9 cellular contexts compared by ENCODE assay signal in the genomic region with DNA sequence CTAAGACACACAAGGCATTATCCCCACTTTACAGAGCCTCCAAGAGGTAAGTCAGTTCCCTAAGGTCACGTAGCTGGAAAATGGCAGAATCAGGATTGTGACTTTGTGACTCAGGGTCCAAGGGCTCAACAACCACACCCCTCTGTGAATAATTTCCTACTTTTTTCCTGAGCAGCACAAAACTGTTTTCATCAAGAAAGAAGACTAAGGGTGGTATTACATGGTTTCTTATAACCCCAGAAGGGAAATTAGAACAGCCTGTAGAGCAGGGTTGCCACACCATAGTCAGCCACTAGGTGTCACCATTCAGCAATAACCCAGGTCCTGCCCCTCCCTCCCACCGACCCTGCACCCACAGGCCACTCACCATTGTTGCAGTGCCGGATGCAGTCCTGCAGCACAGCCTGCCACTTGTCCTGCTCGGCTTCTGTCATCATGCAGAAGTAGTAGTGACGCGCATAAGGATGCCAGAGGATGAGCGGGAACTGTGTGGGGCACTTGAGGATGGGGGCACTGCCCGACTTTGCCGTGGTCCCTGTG.
DNase-seq lines count a peak whose midpoint lies in the region; ATAC-seq, FAIRE-seq and TF ChIP-seq lines count a peak whose summit lies in the region.
"Had no signal": no experiment of that assay in that cellular context is flagged by ENCODE, and none has a peak within 500 bp of the region (broad histone marks: within the 10 kb centered on the region; RNA-seq: fewer than 3 reads in every experiment).

No MANE protein-coding gene starts in this region.

- TF ChIP-seq CTCF in fibroblast of lung (conservative IDR thresholded peaks at IDR 0.05 in 1 of 2, IDR thresholded peaks at IDR 0.05 in 1 of 2; ENCODE audit: low read depth in 1 of 2, low read length in 2 of 2) (peak; percentile 58), stomach (IDR thresholded peaks at IDR 0.05) (peak in 2 of 7 experiments; percentile 19 to 20)

- TF ChIP-seq POLR2A in stomach (IDR thresholded peaks at IDR 0.05) (no peak), GM12891 (IDR thresholded peaks at IDR 0.05; ENCODE audit: low read depth, low read length) (no peak)

- H2AFZ ChIP-seq in fibroblast of lung (ENCODE audit: low read length): no peak overlapping the region

- no peak overlapping the region for H3K9ac ChIP-seq in fibroblast of lung (ENCODE audit: insufficient read depth, low read length)

- no peaks in the 10 kb centered on the region for H3K9me3 ChIP-seq in fibroblast of lung (ENCODE audit: control insufficient read depth, insufficient read depth, low read depth, low read length)
- H3K9me3 ChIP-seq in stomach: peaks cover 4 to 15% (median 10%) of the 10 kb centered on the region in 4 donors

- no peak overlapping the region for H3K4me3 Mint-ChIP-seq in activated T-cell treated with anti-CD3 and anti-CD28 coated beads, Interleukin-2, amount 50 U/mL, for 4 hours
- H3K4me3 Mint-ChIP-seq: activated B cell treated with CpG ODN at 0.5 μM for 24 hours had no signal

- H3K4me2 ChIP-seq in fibroblast of lung (ENCODE audit: extremely low read depth, insufficient read depth, low read length): no peak overlapping the region

- WGBS in stomach, 5 donors: 93 to 96% (median 94%) methylated on average over 9 of the region's 9 CpGs

- FAIRE-seq in GM12891 (lab: Jason Lieb, UNC): no peak

- no peak overlapping the region for H3K27ac ChIP-seq in fibroblast of lung (ENCODE audit: insufficient read depth, low read length)
- H3K27ac ChIP-seq in stomach: peak overlapping the region in 3 of 5 donors; percentile 26 to 41 (median 38)

- H3K27me3 ChIP-seq in fibroblast of lung (ENCODE audit: control insufficient read depth, insufficient read depth, low read length) (no peaks in the 10 kb centered on the region), stomach (no peaks in the 10 kb centered on the region)

- ATAC-seq in activated T-cell treated with anti-CD3 and anti-CD28 coated beads, Interleukin-2, amount 50 U/mL, for 4 hours: no peak
- ATAC-seq in HG03565 (IDR thresholded peaks at IDR 0.05; ENCODE audit: unreplicated experiment): no peak

- H3K4me3 ChIP-seq in fibroblast of lung (replicated peaks in 1 of 4; ENCODE audit: control extremely low read depth in 1 of 4, insufficient read depth in 1 of 4, low read depth in 3 of 4, low read length in 4 of 4): no peak overlapping the region
- H3K4me3 ChIP-seq in stomach: no peak overlapping the region

- peaks cover 64% of the 10 kb centered on the region for H3K79me2 ChIP-seq in fibroblast of lung (ENCODE audit: control insufficient read depth, insufficient read depth, low read length)

- peaks cover 14% of the 10 kb centered on the region for H3K36me3 Mint-ChIP-seq in activated T-cell treated with anti-CD3 and anti-CD28 coated beads, Interleukin-2, amount 50 U/mL, for 4 hours (ENCODE audit: insufficient read depth)

- peak; percentile 31 for DNase-seq in activated T-cell treated with anti-CD3 and anti-CD28 coated beads, Interleukin-2, amount 50 U/mL, for 1 hour
- no peak for DNase-seq in activated T-cell treated with anti-CD3 and anti-CD28 coated beads, Interleukin-2, amount 50 U/mL, for 4 hours
- DNase-seq in SKM-1 treated with dmso at 0.1 percent for 144 hours (lab: John Stamatoyannopoulos, UW; ENCODE audit: unreplicated experiment): peak; percentile 3
- DNase-seq in fibroblast of lung (ENCODE audit: low read depth in 2 of 2): peak; percentile 40 to 61
- no peak for DNase-seq in stomach
- no peak for DNase-seq in GM12891 (ENCODE audit: insufficient read length, low spot score)
- DNase-seq in NCI-H2171 (lab: John Stamatoyannopoulos, UW): no peak
- DNase-seq: activated B cell treated with CpG ODN at 0.5 μM for 24 hours had no signal

- H3K4me1 Mint-ChIP-seq in activated T-cell treated with anti-CD3 and anti-CD28 coated beads, Interleukin-2, amount 50 U/mL, for 4 hours (ENCODE audit: low read depth): peaks cover 2% of the 10 kb centered on the region

- H3K27me3 Mint-ChIP-seq in activated T-cell treated with anti-CD3 and anti-CD28 coated beads, Interleukin-2, amount 50 U/mL, for 4 hours (ENCODE audit: low read depth): no peaks in the 10 kb centered on the region
- H3K27me3 Mint-ChIP-seq: activated B cell treated with CpG ODN at 0.5 μM for 24 hours had no signal

- intact Hi-C loops in stomach (cut with DNase I; ENCODE audit: low total_unique reads): no loop called here

- no peak for TF ChIP-seq EP300 in stomach (IDR thresholded peaks at IDR 0.05)

- H3K4me1 ChIP-seq in fibroblast of lung (ENCODE audit: control insufficient read depth, extremely low read depth, insufficient read depth, low read length) (peaks cover 46% of the 10 kb centered on the region), stomach (peaks cover 29 to 79% (median 45%) of the 10 kb centered on the region in 4 donors)

- H4K20me1 ChIP-seq in fibroblast of lung (ENCODE audit: control insufficient read depth, extremely low read depth, insufficient read depth, low read length): no peaks in the 10 kb centered on the region

- H3K9me3 Mint-ChIP-seq in activated T-cell treated with anti-CD3 and anti-CD28 coated beads, Interleukin-2, amount 50 U/mL, for 4 hours: peaks cover 9% of the 10 kb centered on the region

- H3K36me3 ChIP-seq in fibroblast of lung (ENCODE audit: control insufficient read depth, insufficient read depth, low read length) (peaks cover 48% of the 10 kb centered on the region), stomach (peaks cover 36 to 91% (median 76%) of the 10 kb centered on the region in 4 donors)

TF ChIP-seq in GM12891, 5 proteins besides CTCF, POLR2A, EP300 and RAD21:
- no peak for TF ChIP-seq POLR2AphosphoS5 (IDR thresholded peaks at IDR 0.05; ENCODE audit: low read depth, low read length)
- TF ChIP-seq PAX5 (IDR thresholded peaks at IDR 0.05; ENCODE audit: insufficient read depth, low read length, severe bottlenecking): no peak
- TF ChIP-seq SPI1 (IDR thresholded peaks at IDR 0.05; ENCODE audit: low read depth, low read length): no peak
- TF ChIP-seq POU2F2 (IDR thresholded peaks at IDR 0.05; ENCODE audit: low read depth, low read length): no peak

Comparison
In these comparisons a context has a peak if more than half of its experiments do, and no peak if none do; other contexts are left out.
1. DNase-seq: peak in activated T-cell treated with anti-CD3 and anti-CD28 coated beads, Interleukin-2, amount 50 U/mL, for 1 hour (single experiment), SKM-1 treated with dmso at 0.1 percent for 144 hours (single experiment) and fibroblast of lung (2 of 2); none in activated T-cell treated with anti-CD3 and anti-CD28 coated beads, Interleukin-2, amount 50 U/mL, for 4 hours (single experiment), stomach (single experiment), GM12891 (single experiment) and NCI-H2171 (single experiment).